ENCODE assay signal across 12 cellular contexts in the genomic region with DNA sequence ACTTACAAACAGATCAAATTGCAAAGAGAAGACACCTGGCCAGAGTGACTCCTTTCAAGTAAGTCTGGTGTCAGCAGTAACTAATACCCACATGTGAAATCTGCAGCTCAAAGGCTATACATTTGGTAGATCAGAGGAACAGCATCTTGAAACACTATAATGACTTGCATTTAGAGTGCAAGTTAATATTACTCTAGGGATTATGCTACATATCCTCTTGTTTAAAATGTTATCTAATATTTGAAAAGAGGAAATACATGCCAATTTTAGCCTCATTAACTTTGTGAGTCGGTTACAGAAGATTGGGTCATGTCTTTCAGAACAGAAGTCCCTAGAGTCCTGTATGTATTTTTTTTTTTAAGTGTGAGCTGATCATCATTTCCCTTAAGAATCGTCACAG. TPM values are rescaled to one million over a fixed set of nuclear protein-coding genes. Genes with fewer than 3 reads are reported as not detected.
A peak's percentile ranks its signal among the peaks of the same experiment; 100 is the strongest.
DNase-seq lines count a peak whose midpoint lies in the region; ATAC-seq and TF ChIP-seq lines count a peak whose summit lies in the region.
"Had no signal": no experiment of that assay in that cellular context is flagged by ENCODE, and none has a peak within 500 bp of the region (broad histone marks: within the 10 kb centered on the region; RNA-seq: fewer than 3 reads in every experiment).

No MANE protein-coding gene starts in this region.

- no peak for ATAC-seq in activated CD8-positive, alpha-beta T cell treated with anti-CD3 and anti-CD28 coated beads for 36 hours
- no peak for ATAC-seq in activated CD8-positive, alpha-beta T cell treated with anti-CD3 and anti-CD28 coated beads, Interleukin-2, amount 10 ng/mL, durations not matched to agents 7 days and 5 days
- ATAC-seq in HG02623 (IDR thresholded peaks at IDR 0.05; ENCODE audit: unreplicated experiment), result peak; percentile 36

- no peak for DNase-seq in activated CD8-positive, alpha-beta T cell treated with anti-CD3 and anti-CD28 coated beads for 36 hours
- no peak for DNase-seq in activated CD8-positive, alpha-beta T cell treated with anti-CD3 and anti-CD28 coated beads, Interleukin-2, amount 10 ng/mL, durations not matched to agents 7 days and 5 days
- DNase-seq in Karpas-422, result peak; percentile 96
- no peak for DNase-seq in substantia nigra (lab: John Stamatoyannopoulos, UW)
- DNase-seq in GDM1 (lab: John Stamatoyannopoulos, UW), result no peak
- DNase-seq in head of caudate nucleus, result no peak
- DNase-seq in KBM-7, result no peak
- DNase-seq: NCI-H446, T-helper 2 cell had no signal

- no peaks in the 10 kb centered on the region for H3K9me2 ChIP-seq in Karpas-422 (replicated peaks; ENCODE audit: insufficient read depth, low read length)

- no peaks in the 10 kb centered on the region for H3K27me3 ChIP-seq in Karpas-422 (ENCODE audit: low read length)

- H4K20me1 ChIP-seq in Karpas-422 (ENCODE audit: insufficient read depth, low read depth, low read length), result no peaks in the 10 kb centered on the region

- intact Hi-C loops in activated CD8-positive, alpha-beta T cell treated with anti-CD3 and anti-CD28 coated beads for 36 hours (cut with micrococcal nuclease), result no loop called here
- intact Hi-C loops in head of caudate nucleus (cut with DNase I), result no loop called here

- H3K36me3 ChIP-seq in Karpas-422 (ENCODE audit: insufficient read depth, low read length), result peaks cover 41% of the 10 kb centered on the region

- H2AFZ ChIP-seq in Karpas-422 (ENCODE audit: low read length), result no peak overlapping the region

- H3K27ac ChIP-seq in Karpas-422 (ENCODE audit: low read length) (peak overlapping the region; percentile 96), substantia nigra (ENCODE audit: low read depth, low read length, poor library complexity, severe bottlenecking) (peak overlapping the region; percentile 73)
- H3K27ac ChIP-seq: coronary artery had no signal

- peaks cover 96% of the 10 kb centered on the region for H3K4me1 ChIP-seq in Karpas-422 (ENCODE audit: low read length)

- peak overlapping the region; percentile 58; the same call in 1 of the 2 replicates for H3K4me3 ChIP-seq in Karpas-422 (ENCODE audit: low read length)
- H3K4me3 ChIP-seq: coronary artery had no signal

- POLR2A ChIA-PET in activated CD8-positive, alpha-beta T cell treated with anti-CD3 and anti-CD28 coated beads for 36 hours (lab: Charles Lee), result interaction anchor here (1.4 kb wide), 1 partner anchor 9 kb away, joined by 3 read pairs; no protein-coding TSS in a partner anchor
- POLR2A ChIA-PET in activated CD8-positive, alpha-beta T cell treated with anti-CD3 and anti-CD28 coated beads, Interleukin-2, amount 10 ng/mL, durations not matched to agents 7 days and 5 days (lab: Charles Lee), result no interaction called here

- no peaks in the 10 kb centered on the region for H3K9me3 ChIP-seq in Karpas-422 (ENCODE audit: low read length)

- H3K4me3 Mint-ChIP-seq in activated CD8-positive, alpha-beta T cell treated with anti-CD3 and anti-CD28 coated beads for 36 hours, result no peak overlapping the region
- H3K4me3 Mint-ChIP-seq in activated CD8-positive, alpha-beta T cell treated with anti-CD3 and anti-CD28 coated beads, Interleukin-2, amount 10 ng/mL, durations not matched to agents 7 days and 5 days, result no peak overlapping the region
- H3K4me3 Mint-ChIP-seq: stimulated activated naive CD8-positive, alpha-beta T cell treated with anti-CD3 and anti-CD28 coated beads, Interleukin-15, Interleukin-2, amounts not matched to agents 100 ng/mL and 50 ng/mL, for 24 hours had no signal

- H3K36me3 Mint-ChIP-seq in activated CD8-positive, alpha-beta T cell treated with anti-CD3 and anti-CD28 coated beads for 36 hours (ENCODE audit: low read depth), result peaks cover 40% of the 10 kb centered on the region
- H3K36me3 Mint-ChIP-seq in activated CD8-positive, alpha-beta T cell treated with anti-CD3 and anti-CD28 coated beads, Interleukin-2, amount 10 ng/mL, durations not matched to agents 7 days and 5 days (ENCODE audit: low read depth), result peaks cover 31% of the 10 kb centered on the region

- CTCF ChIA-PET in activated CD8-positive, alpha-beta T cell treated with anti-CD3 and anti-CD28 coated beads for 36 hours (lab: Charles Lee), result no interaction called here
- CTCF ChIA-PET in activated CD8-positive, alpha-beta T cell treated with anti-CD3 and anti-CD28 coated beads, Interleukin-2, amount 10 ng/mL, durations not matched to agents 7 days and 5 days (lab: Charles Lee), result interaction anchor here (0.5 kb wide), 1 partner anchor 15 kb away, joined by 3 read pairs; no protein-coding TSS in a partner anchor

- H3K27me3 Mint-ChIP-seq in activated CD8-positive, alpha-beta T cell treated with anti-CD3 and anti-CD28 coated beads for 36 hours, result no peaks in the 10 kb centered on the region
- H3K27me3 Mint-ChIP-seq in activated CD8-positive, alpha-beta T cell treated with anti-CD3 and anti-CD28 coated beads, Interleukin-2, amount 10 ng/mL, durations not matched to agents 7 days and 5 days (ENCODE audit: low read depth), result no peaks in the 10 kb centered on the region
- H3K27me3 Mint-ChIP-seq: stimulated activated naive CD8-positive, alpha-beta T cell treated with anti-CD3 and anti-CD28 coated beads, Interleukin-15, Interleukin-2, amounts not matched to agents 100 ng/mL and 50 ng/mL, for 24 hours had no signal

- H3K27ac Mint-ChIP-seq in activated CD8-positive, alpha-beta T cell treated with anti-CD3 and anti-CD28 coated beads for 36 hours, result peak overlapping the region; percentile 21
- no peak overlapping the region for H3K27ac Mint-ChIP-seq in activated CD8-positive, alpha-beta T cell treated with anti-CD3 and anti-CD28 coated beads, Interleukin-2, amount 10 ng/mL, durations not matched to agents 7 days and 5 days
- H3K27ac Mint-ChIP-seq: stimulated activated naive CD8-positive, alpha-beta T cell treated with anti-CD3 and anti-CD28 coated beads, Interleukin-15, Interleukin-2, amounts not matched to agents 100 ng/mL and 50 ng/mL, for 24 hours had no signal

- no peaks in the 10 kb centered on the region for H3K9me3 Mint-ChIP-seq in activated CD8-positive, alpha-beta T cell treated with anti-CD3 and anti-CD28 coated beads for 36 hours
- no peaks in the 10 kb centered on the region for H3K9me3 Mint-ChIP-seq in activated CD8-positive, alpha-beta T cell treated with anti-CD3 and anti-CD28 coated beads, Interleukin-2, amount 10 ng/mL, durations not matched to agents 7 days and 5 days (ENCODE audit: insufficient read depth)
- H3K9me3 Mint-ChIP-seq: stimulated activated naive CD8-positive, alpha-beta T cell treated with anti-CD3 and anti-CD28 coated beads, Interleukin-15, Interleukin-2, amounts not matched to agents 100 ng/mL and 50 ng/mL, for 24 hours had no signal

- H3K79me2 ChIP-seq in Karpas-422 (ENCODE audit: low read length), result peaks cover 42% of the 10 kb centered on the region

- H3K4me1 Mint-ChIP-seq in activated CD8-positive, alpha-beta T cell treated with anti-CD3 and anti-CD28 coated beads for 36 hours (ENCODE audit: low read depth), result peaks cover 4% of the 10 kb centered on the region
- no peaks in the 10 kb centered on the region for H3K4me1 Mint-ChIP-seq in activated CD8-positive, alpha-beta T cell treated with anti-CD3 and anti-CD28 coated beads, Interleukin-2, amount 10 ng/mL, durations not matched to agents 7 days and 5 days (ENCODE audit: low read depth)

- no peak for TF ChIP-seq CTCF in activated CD8-positive, alpha-beta T cell treated with anti-CD3 and anti-CD28 coated beads for 36 hours (IDR thresholded peaks at IDR 0.05)

- in situ Hi-C loops in KBM-7 (cut with MboI; ENCODE audit: low pct_unique_long_range_greater_than_20kb, low sequenced_read_pairs), result no loop called here

- H3K4me2 ChIP-seq in Karpas-422 (ENCODE audit: low read depth, low read length, poor library complexity, severe bottlenecking), result peak overlapping the region; percentile 78

- H3K9ac ChIP-seq in Karpas-422 (ENCODE audit: low read length), result peak overlapping the region; percentile 51; the same call in 1 of the 2 replicates

RNA-seq across cellular contexts. Expression of a gene that starts 15.2 kb away (rescaled TPM):
- 10 to 100 TPM; 34.0 to 36.9 TPM for total RNA-seq in activated CD8-positive, alpha-beta T cell treated with anti-CD3 and anti-CD28 coated beads for 36 hours
- total RNA-seq in activated CD8-positive, alpha-beta T cell treated with anti-CD3 and anti-CD28 coated beads, Interleukin-2, amount 10 ng/mL, durations not matched to agents 7 days and 5 days, result 10 to 100 TPM; 31.7 to 31.9 TPM
- 48.7 and 126 TPM in 2 replicates for total RNA-seq in Karpas-422 (2014; rRNA removed; shearing (Covaris generic); ENCODE audit: low replicate concordance)
